In the genomic region with DNA sequence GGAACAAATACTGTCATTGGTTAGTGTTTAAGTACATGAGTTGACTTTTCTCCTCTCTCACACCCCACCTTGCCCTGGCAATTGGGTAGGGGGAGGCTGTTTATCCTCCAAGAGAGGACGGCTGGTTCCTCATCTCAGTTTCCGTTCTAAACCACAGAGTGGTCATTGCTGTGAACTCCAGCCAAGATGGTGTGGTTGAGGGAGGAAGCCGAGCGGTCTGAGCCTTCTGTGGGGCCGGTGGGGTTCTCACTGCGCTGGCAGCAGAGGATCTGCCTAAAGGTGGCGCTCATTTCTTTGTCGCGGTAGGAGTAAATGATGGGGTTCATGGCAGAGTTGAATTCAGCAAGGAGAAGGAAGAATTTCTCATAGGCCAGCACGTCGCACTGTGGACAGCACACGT, we compare ENCODE assay signal across 8 cellular contexts.
A peak's percentile ranks its signal among the peaks of the same experiment; 100 is the strongest.
DNase-seq lines count a peak whose midpoint lies in the region; ATAC-seq and TF ChIP-seq lines count a peak whose summit lies in the region.

No MANE protein-coding gene starts in this region.

- H3K18ac ChIP-seq in H9 (ENCODE audit: insufficient read length, low read depth, low read length), result no peak overlapping the region

- H2BK5ac ChIP-seq in H9 (ENCODE audit: insufficient read length, low read length), result no peak overlapping the region

- TF ChIP-seq CTCF in GM12865 (IDR thresholded peaks at IDR 0.05; ENCODE audit: insufficient read depth, low read depth, low read length, missing control alignments), result peak; percentile 21
- peak; percentile 73 for TF ChIP-seq CTCF in H9 (conservative IDR thresholded peaks at IDR 0.05)
- TF ChIP-seq CTCF in OCI-LY1 (IDR thresholded peaks at IDR 0.05; ENCODE audit: low read length), result peak; percentile 33; the same call in 1 of the 2 replicates

- H2BK20ac ChIP-seq in H9 (ENCODE audit: low read depth, low read length, poor library complexity, severe bottlenecking), result no peak overlapping the region

- H2AK5ac ChIP-seq in H9 (ENCODE audit: insufficient read length, low read length), result no peak overlapping the region

- H3K4me3 Mint-ChIP-seq in H9, result no peak overlapping the region

- peaks cover 0 to 5% (median 0%) of the 10 kb centered on the region in 3 experiments; a peak in 2 of 7 replicates for H3K36me3 Mint-ChIP-seq in H9 (ENCODE audit: insufficient read depth in 1 of 3, low read depth in 3 of 3)

- H3K9me3 Mint-ChIP-seq in H9, result no peaks in the 10 kb centered on the region

- H3K27me3 ChIP-seq in H9 (ENCODE audit: insufficient read depth, low read length) (no peaks in the 10 kb centered on the region), OCI-LY1 (ENCODE audit: insufficient read depth, low read length) (no peaks in the 10 kb centered on the region)

- H3K27ac ChIP-seq in H9 (ENCODE audit: insufficient read length, low read depth, low read length) (no peak overlapping the region), OCI-LY1 (ENCODE audit: low read depth, low read length, poor library complexity, severe bottlenecking) (no peak overlapping the region)

- no CpG with 5 or more reads among the region's 12 CpGs for WGBS in H9 (ENCODE audit: extremely low coverage, insufficient read length, low lambda C conversion rate)

- peak; percentile 63 for DNase-seq in GM12865 (ENCODE audit: low read depth)
- DNase-seq in H9, result peak; percentile 83
- DNase-seq in left lobe of liver (ENCODE audit: low spot score), result no peak
- no peak for DNase-seq in activated effector memory CD4-positive, alpha-beta T cell treated with Interleukin-2 at 50 U/mL for 16 hours
- no peak for DNase-seq in stimulated activated CD4-positive, alpha-beta T cell treated with anti-CD3 and anti-CD28 coated beads, Interleukin-12 subunit alpha, Interleukin-12 subunit beta, amount 100 ng/mL, for 4 hours
- no peak for DNase-seq in AG08395 (ENCODE audit: low spot score)
- DNase-seq in NCI-H2227 treated with DMSO at 0.1 percent for 48 hours (lab: John Stamatoyannopoulos, UW), result no peak

- no peaks in the 10 kb centered on the region for H3F3A ChIP-seq in OCI-LY1 (ENCODE audit: insufficient read depth, low read length)

- H3K4me2 ChIP-seq in H9 (ENCODE audit: insufficient read depth, insufficient read length, low read length), result no peak overlapping the region
- H3K4me2 ChIP-seq in OCI-LY1 (ENCODE audit: low read length), result no peak overlapping the region

- no peaks in the 10 kb centered on the region for H3K79me2 ChIP-seq in H9 (ENCODE audit: insufficient read depth, low read length)
- no peaks in the 10 kb centered on the region for H3K79me2 ChIP-seq in OCI-LY1 (ENCODE audit: insufficient read depth, low read length)

- H3K4me3 ChIP-seq in GM12865 (ENCODE audit: low read depth, low read length) (no peak overlapping the region), OCI-LY1 (ENCODE audit: low read depth, low read length, poor library complexity, severe bottlenecking) (no peak overlapping the region)

- H3K4me1 ChIP-seq in H9 (ENCODE audit: insufficient read depth, low read length) (peaks cover 6% of the 10 kb centered on the region), OCI-LY1 (ENCODE audit: insufficient read depth, low read length, severe bottlenecking) (no peaks in the 10 kb centered on the region)

- no peak overlapping the region for H3K14ac ChIP-seq in H9 (ENCODE audit: insufficient read depth, low read length)

- no peaks in the 10 kb centered on the region for H3K9me2 ChIP-seq in OCI-LY1 (ENCODE audit: low read depth, low read length)

- H3K23me2 ChIP-seq in H9 (ENCODE audit: insufficient read length, low read depth, low read length, poor library complexity, severe bottlenecking), result no peaks in the 10 kb centered on the region

- H3K4me1 Mint-ChIP-seq in H9, result peaks cover 20 to 22% of the 10 kb centered on the region in 2 experiments

- H3K4ac ChIP-seq in H9 (ENCODE audit: low read depth, low read length), result no peak overlapping the region

- H3K56ac ChIP-seq in H9 (ENCODE audit: insufficient read length, low read depth, low read length), result no peak overlapping the region

- no peak overlapping the region for H3K23ac ChIP-seq in H9 (ENCODE audit: insufficient read length, low read depth, low read length)

- peak; percentile 27 for ATAC-seq in left lobe of liver

- no peaks in the 10 kb centered on the region for H3K9me3 ChIP-seq in H9 (ENCODE audit: control insufficient read depth, low read depth, low read length)
- no peaks in the 10 kb centered on the region for H3K9me3 ChIP-seq in OCI-LY1 (ENCODE audit: low read length)

- no peaks in the 10 kb centered on the region for H3K27me3 Mint-ChIP-seq in H9 (ENCODE audit: low read depth)

- H3K36me3 ChIP-seq in OCI-LY1 (ENCODE audit: insufficient read depth, low read length), result no peaks in the 10 kb centered on the region

- H4K8ac ChIP-seq in H9 (replicated peaks; ENCODE audit: insufficient read length, low read depth, low read length), result no peak overlapping the region

- H3K79me1 ChIP-seq in H9 (ENCODE audit: insufficient read depth, low read depth, low read length, poor library complexity, severe bottlenecking), result no peaks in the 10 kb centered on the region

- H3K27ac Mint-ChIP-seq in H9, result no peak overlapping the region; a peak in 1 of 7 replicates

- no peak overlapping the region for H4K5ac ChIP-seq in H9 (ENCODE audit: insufficient read length, low read depth, low read length)

- no peak overlapping the region for H2BK15ac ChIP-seq in H9 (ENCODE audit: low read depth, low read length)

- no peak overlapping the region for H4K91ac ChIP-seq in H9 (ENCODE audit: insufficient read length, low read depth, low read length)

- H4K20me1 ChIP-seq in H9 (ENCODE audit: control insufficient read depth, insufficient read depth, insufficient read length) (no peaks in the 10 kb centered on the region), OCI-LY1 (ENCODE audit: insufficient read depth, low read length) (no peaks in the 10 kb centered on the region)

- H2AFZ ChIP-seq in H9 (ENCODE audit: low read length), result no peak overlapping the region
- H2AFZ ChIP-seq in OCI-LY1 (ENCODE audit: low read length), result no peak overlapping the region

- H3K9ac ChIP-seq in H9 (ENCODE audit: extremely low read depth, insufficient read length, low read length), result no peak overlapping the region
- no peak overlapping the region for H3K9ac ChIP-seq in OCI-LY1 (ENCODE audit: low read length)

- no peak overlapping the region for H2BK12ac ChIP-seq in H9 (ENCODE audit: insufficient read length, low read depth, low read length)

- H3T11ph ChIP-seq in H9 (ENCODE audit: low read length), result no peak overlapping the region

- no peak overlapping the region for H2BK120ac ChIP-seq in H9 (ENCODE audit: low read depth, low read length, poor library complexity, severe bottlenecking)

Comparison
In these comparisons a context has a peak if more than half of its experiments do, and no peak if none do; other contexts are left out.
1. DNase-seq: peak in GM12865 (single experiment) and H9 (single experiment); none in left lobe of liver (single experiment), activated effector memory CD4-positive, alpha-beta T cell treated with Interleukin-2 at 50 U/mL for 16 hours (single experiment), stimulated activated CD4-positive, alpha-beta T cell treated with anti-CD3 and anti-CD28 coated beads, Interleukin-12 subunit alpha, Interleukin-12 subunit beta, amount 100 ng/mL, for 4 hours (single experiment), AG08395 (single experiment) and NCI-H2227 treated with DMSO at 0.1 percent for 48 hours (single experiment).
2. CTCF ChIP-seq: peak in every context shown above with its lines; median percentile 73 in H9; 33 in OCI-LY1; 21 in GM12865.